In the genomic region with DNA sequence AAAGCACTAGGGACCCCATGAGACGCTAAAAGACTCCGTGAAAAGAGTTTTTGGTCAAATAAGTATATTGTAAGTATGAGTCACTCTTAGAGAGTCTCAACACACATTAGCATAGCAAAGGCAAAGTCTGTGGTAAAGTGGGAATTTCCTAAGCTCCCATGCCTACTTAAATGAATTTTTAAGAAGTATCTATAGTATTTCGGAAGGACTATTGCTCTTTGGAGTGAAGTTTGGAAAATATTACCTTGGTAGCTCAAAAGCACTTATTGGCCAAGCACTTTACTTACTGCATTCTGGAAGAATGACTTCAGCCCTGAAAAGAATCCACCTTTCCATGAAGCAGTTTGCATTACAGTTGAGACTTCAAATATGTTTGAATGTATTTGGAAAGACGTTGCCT, we compare ENCODE assay signal across 23 cellular contexts. TPM values are rescaled to one million over a fixed set of nuclear protein-coding genes. Genes with fewer than 3 reads are reported as not detected.
DNase-seq lines count a peak whose midpoint lies in the region; ATAC-seq and TF ChIP-seq lines count a peak whose summit lies in the region.
"Had no signal": no experiment of that assay in that cellular context is flagged by ENCODE, and none has a peak within 500 bp of the region (broad histone marks: within the 10 kb centered on the region; RNA-seq: fewer than 3 reads in every experiment).

No MANE protein-coding gene starts in this region.

- peaks cover 8% of the 10 kb centered on the region for H3K4me1 Mint-ChIP-seq in activated T-helper 17 cell treated with anti-CD3 and anti-CD28 coated beads, Interleukin-2, amount 50 U/mL, for 72 hours
- H3K4me1 Mint-ChIP-seq: nephron had no signal

- peak overlapping the region; percentile 58 for H3K9ac ChIP-seq in adipocyte (ENCODE audit: low read length)
- no peak overlapping the region for H3K9ac ChIP-seq in subcutaneous abdominal adipose tissue (ENCODE audit: low read length in 5 of 5)
- H3K9ac ChIP-seq: parathyroid adenoma had no signal

- no peaks in the 10 kb centered on the region for H3K9me3 Mint-ChIP-seq in activated T-helper 17 cell treated with anti-CD3 and anti-CD28 coated beads, Interleukin-2, amount 50 U/mL, for 72 hours
- H3K9me3 Mint-ChIP-seq: activated naive CD8-positive, alpha-beta T cell treated with anti-CD3 and anti-CD28 coated beads, Interleukin-2, amount 10 ng/mL, durations not matched to agents 7 days and 5 days; nephron had no signal

- H3K4me1 ChIP-seq in adipocyte (ENCODE audit: control insufficient read depth, insufficient read depth, low read length) (peaks cover 43% of the 10 kb centered on the region), subcutaneous abdominal adipose tissue (ENCODE audit: control insufficient read depth in 5 of 5, insufficient read depth in 5 of 5, low read length in 5 of 5) (peaks cover 0 to 39% (median 19%) of the 10 kb centered on the region in 5 donors), body of pancreas (no peaks in the 10 kb centered on the region)
- H3K4me1 ChIP-seq: parathyroid adenoma had no signal

- H3K4me3 ChIP-seq in adipocyte (ENCODE audit: low read length) (peak overlapping the region; percentile 53), subcutaneous abdominal adipose tissue (ENCODE audit: low read depth in 1 of 5, low read length in 5 of 5) (no peak overlapping the region), body of pancreas (no peak overlapping the region)

- peak overlapping the region; percentile 64 for H3K27ac ChIP-seq in subcutaneous abdominal adipose tissue (ENCODE audit: low read depth, low read length)
- H3K27ac ChIP-seq in body of pancreas, result no peak overlapping the region
- H3K27ac ChIP-seq: epithelial cell of prostate, parathyroid adenoma had no signal

- H3K36me3 ChIP-seq in adipocyte (ENCODE audit: control insufficient read depth, insufficient read depth, low read length, severe bottlenecking) (no peaks in the 10 kb centered on the region), subcutaneous abdominal adipose tissue (ENCODE audit: control insufficient read depth in 5 of 5, insufficient read depth in 5 of 5, low read length in 5 of 5) (no peaks in the 10 kb centered on the region), body of pancreas (replicated peaks in 1 of 2; ENCODE audit: insufficient read depth in 1 of 2, low read depth in 2 of 2) (no peaks in the 10 kb centered on the region)

- no peak for TF ChIP-seq POLR2A in body of pancreas (IDR thresholded peaks at IDR 0.05)

- intact Hi-C loops in body of pancreas (cut with DNase I), result no loop called here

- no peak overlapping the region for H3K4me3 Mint-ChIP-seq in activated T-helper 17 cell treated with anti-CD3 and anti-CD28 coated beads, Interleukin-2, amount 50 U/mL, for 72 hours
- H3K4me3 Mint-ChIP-seq: activated naive CD8-positive, alpha-beta T cell treated with anti-CD3 and anti-CD28 coated beads, Interleukin-2, amount 10 ng/mL, durations not matched to agents 7 days and 5 days; nephron; stimulated activated naive B cell treated with anti-CD40 and anti-IgM and Interleukin-4, amounts not matched to agents 10 μg/mL and 1 μg/mL and 100 μg/mL, for 72 hours had no signal

- H3K27me3 Mint-ChIP-seq in activated T-helper 17 cell treated with anti-CD3 and anti-CD28 coated beads, Interleukin-2, amount 50 U/mL, for 72 hours, result peaks cover 32% of the 10 kb centered on the region

- no peaks in the 10 kb centered on the region for H3K36me3 Mint-ChIP-seq in activated T-helper 17 cell treated with anti-CD3 and anti-CD28 coated beads, Interleukin-2, amount 50 U/mL, for 72 hours (ENCODE audit: low read depth)
- H3K36me3 Mint-ChIP-seq: activated naive CD8-positive, alpha-beta T cell treated with anti-CD3 and anti-CD28 coated beads, Interleukin-2, amount 10 ng/mL, durations not matched to agents 7 days and 5 days; stimulated activated naive B cell treated with anti-CD40 and anti-IgM and Interleukin-4, amounts not matched to agents 10 μg/mL and 1 μg/mL and 100 μg/mL, for 72 hours had no signal

- ATAC-seq in GM21717 (IDR thresholded peaks at IDR 0.05; ENCODE audit: unreplicated experiment), result peak; percentile 40
- no peak for ATAC-seq in body of pancreas
- ATAC-seq in activated T-helper 17 cell treated with anti-CD3 and anti-CD28 coated beads, Interleukin-2, amount 50 U/mL, for 72 hours (replicated peaks), result no peak
- ATAC-seq: stimulated activated naive B cell treated with anti-CD40 and anti-IgM and Interleukin-4, amounts not matched to agents 10 μg/mL and 1 μg/mL and 100 μg/mL, for 72 hours had no signal

- no peaks in the 10 kb centered on the region for H3K9me3 ChIP-seq in adipocyte (ENCODE audit: control insufficient read depth, low read length)
- no peaks in the 10 kb centered on the region for H3K9me3 ChIP-seq in subcutaneous abdominal adipose tissue (ENCODE audit: control insufficient read depth in 5 of 5, low read length in 5 of 5)
- no peaks in the 10 kb centered on the region for H3K9me3 ChIP-seq in body of pancreas

- DNase-seq in adipocyte (ENCODE audit: low read depth), result peak; percentile 19
- DNase-seq in fibroblast of peridontal ligament (ENCODE audit: extremely low read depth), result peak; percentile 85
- no peak for DNase-seq in body of pancreas
- no peak for DNase-seq in putamen (ENCODE audit: low spot score)
- DNase-seq: activated CD4-positive, alpha-beta T cell treated with anti-CD3 and anti-CD28 coated beads for 48 hours; activated naive CD8-positive, alpha-beta T cell treated with anti-CD3 and anti-CD28 coated beads, Interleukin-2, amount 10 ng/mL, durations not matched to agents 7 days and 5 days; caudate nucleus; DMS79; HCEC 1CT; midbrain; NCI-H146; NCI-H2227 treated with DMSO at 0.1 percent for 48 hours; NCI-H774; SHP77; stimulated activated CD4-positive, alpha-beta T cell treated with anti-CD3 and anti-CD28 coated beads, Interleukin-2, amount 100 ng/mL, for 24 hours; stimulated activated naive B cell treated with anti-CD40 and anti-IgM and Interleukin-4, amounts not matched to agents 10 μg/mL and 1 μg/mL and 100 μg/mL, for 72 hours; T-helper 1 cell had no signal

- H3K27me3 ChIP-seq in adipocyte (replicated peaks; ENCODE audit: control insufficient read depth, insufficient read depth, low read length), result no peaks in the 10 kb centered on the region
- no peaks in the 10 kb centered on the region for H3K27me3 ChIP-seq in subcutaneous abdominal adipose tissue (ENCODE audit: control insufficient read depth in 5 of 5, insufficient read depth in 4 of 5, low read length in 5 of 5)
- H3K27me3 ChIP-seq in body of pancreas, result no peaks in the 10 kb centered on the region

- TF ChIP-seq CTCF in body of pancreas (IDR thresholded peaks at IDR 0.05), result no peak

- H3K27ac Mint-ChIP-seq in activated T-helper 17 cell treated with anti-CD3 and anti-CD28 coated beads, Interleukin-2, amount 50 U/mL, for 72 hours, result no peak overlapping the region
- H3K27ac Mint-ChIP-seq: activated naive CD8-positive, alpha-beta T cell treated with anti-CD3 and anti-CD28 coated beads, Interleukin-2, amount 10 ng/mL, durations not matched to agents 7 days and 5 days; nephron; stimulated activated naive B cell treated with anti-CD40 and anti-IgM and Interleukin-4, amounts not matched to agents 10 μg/mL and 1 μg/mL and 100 μg/mL, for 72 hours had no signal

- WGBS in body of pancreas, 2 donors, result 57 to 68% methylated on average over 4 of the region's 4 CpGs

RNA-seq across cellular contexts. Expression of gene CAVIN2, which starts 57.1 kb away (rescaled TPM):
- total RNA-seq in body of pancreas, result 10 to 100 TPM; 10.9 to 15.8 TPM
- under 1 TPM in 1 of 2 donors, not detected in 1; 0.15 TPM for total RNA-seq in activated T-helper 17 cell treated with anti-CD3 and anti-CD28 coated beads, Interleukin-2, amount 50 U/mL, for 72 hours
- total RNA-seq: activated naive CD8-positive, alpha-beta T cell treated with anti-CD3 and anti-CD28 coated beads, Interleukin-2, amount 10 ng/mL, durations not matched to agents 7 days and 5 days had no signal

Comparison
In these comparisons a context has a peak if more than half of its experiments do, and no peak if none do; other contexts are left out.
1. DNase-seq: peak in adipocyte (single experiment) and fibroblast of peridontal ligament (single experiment); none in body of pancreas (0 of 4) and putamen (single experiment).
2. RNA of gene CAVIN2, which starts 57.1 kb away (total RNA-seq): 10.9 to 15.8 TPM in body of pancreas; 0.15 TPM in activated T-helper 17 cell treated with anti-CD3 and anti-CD28 coated beads, Interleukin-2, amount 50 U/mL, for 72 hours; every median in the first group is over 10 times any median in the second.